ENCODE assay signal across 30 cellular contexts in the genomic region with DNA sequence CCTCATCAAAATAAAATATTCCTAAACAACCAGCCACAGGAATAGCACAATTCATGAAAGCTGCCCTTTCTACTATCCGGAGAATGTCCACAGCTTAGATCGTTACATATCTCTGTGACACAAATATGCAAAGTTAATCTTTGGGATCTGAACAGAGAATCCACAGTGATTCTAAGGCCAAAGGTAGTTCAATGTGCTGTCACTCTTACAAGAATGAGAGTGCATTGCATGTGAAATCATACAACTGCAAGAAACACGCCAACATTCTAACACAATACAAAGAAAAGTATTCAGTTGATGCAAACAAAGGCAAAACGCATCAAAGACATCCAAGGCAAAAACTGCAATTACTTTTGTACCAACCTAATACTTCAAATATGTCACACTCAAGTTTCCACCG.
"Had no signal": no experiment of that assay in that cellular context is flagged by ENCODE, and none has a peak within 500 bp of the region (broad histone marks: within the 10 kb centered on the region; RNA-seq: fewer than 3 reads in every experiment).

No MANE protein-coding gene starts in this region.

- H3K9ac ChIP-seq: neural progenitor cell, parathyroid adenoma had no signal

- H3K27me3 ChIP-seq: neural progenitor cell, ovary, right lobe of liver, sigmoid colon, stomach, thyroid gland, tibial nerve, upper lobe of left lung, vagina had no signal

- H3K4me2 ChIP-seq: neural progenitor cell had no signal

- H3K36me3 ChIP-seq: neural progenitor cell, ovary, right lobe of liver, sigmoid colon, stomach, thoracic aorta, thyroid gland, tibial nerve, upper lobe of left lung, vagina had no signal

- FAIRE-seq: urothelium cell line had no signal

- H3K4me3 ChIP-seq: neural progenitor cell, ovary, psoas muscle, right lobe of liver, sigmoid colon, stomach, thoracic aorta, thyroid gland, tibial nerve, upper lobe of left lung, vagina had no signal

- H3K79me2 ChIP-seq: parathyroid adenoma had no signal

- H3K4me1 ChIP-seq: neural progenitor cell, parathyroid adenoma, psoas muscle, right lobe of liver, sigmoid colon, stomach, thyroid gland, tibial nerve, upper lobe of left lung, vagina had no signal

- ATAC-seq: naive thymus-derived CD8-positive, alpha-beta T cell; natural killer cell treated with Interleukin-12 subunit alpha and Interleukin-12 subunit beta and Interleukin-15 and Interleukin-18, amount 100 ng/mL, for 72 hours; psoas muscle; right cardiac atrium; right lobe of liver; stimulated activated effector memory CD8-positive, alpha-beta T cell treated with anti-CD3 and anti-CD28 coated beads, Interleukin-12 subunit alpha, Interleukin-12 subunit beta, amount 100 ng/mL, for 72 hours; stimulated activated naive B cell treated with anti-CD40 and anti-IgM and Interleukin-4, amounts not matched to agents 10 μg/mL and 1 μg/mL and 100 μg/mL, for 72 hours had no signal

- H3K27ac ChIP-seq: neural progenitor cell, ovary, parathyroid adenoma, psoas muscle, right lobe of liver, sigmoid colon, stomach, thoracic aorta, thyroid gland, tibial nerve, upper lobe of left lung, vagina had no signal

- H3K9me3 Mint-ChIP-seq: neural progenitor cell had no signal

- H2AFZ ChIP-seq: neural progenitor cell, parathyroid adenoma had no signal

- H3K9me3 ChIP-seq: ovary, psoas muscle, right lobe of liver, thoracic aorta, thyroid gland, vagina had no signal

- H3K4me1 Mint-ChIP-seq: naive thymus-derived CD8-positive, alpha-beta T cell; nephron progenitor cell; neural progenitor cell; stimulated activated effector memory CD8-positive, alpha-beta T cell treated with anti-CD3 and anti-CD28 coated beads, Interleukin-12 subunit alpha, Interleukin-12 subunit beta, amount 100 ng/mL, for 72 hours; stimulated activated naive B cell treated with anti-CD40 and anti-IgM and Interleukin-4, amounts not matched to agents 10 μg/mL and 1 μg/mL and 100 μg/mL, for 72 hours had no signal

- H3K36me3 Mint-ChIP-seq: naive B cell; neural progenitor cell; stimulated activated effector memory CD8-positive, alpha-beta T cell treated with anti-CD3 and anti-CD28 coated beads, Interleukin-12 subunit alpha, Interleukin-12 subunit beta, amount 100 ng/mL, for 72 hours had no signal

- DNase-seq: naive B cell; naive thymus-derived CD8-positive, alpha-beta T cell; nephron progenitor cell; occipital lobe; ovary; posterior cingulate gyrus; psoas muscle; right cardiac atrium; right lobe of liver; sigmoid colon; small intestine; stimulated activated CD4-positive, alpha-beta T cell treated with anti-CD3 and anti-CD28 coated beads, Interleukin-15, amount 100 ng/mL, for 24 hours; stimulated activated CD4-positive, alpha-beta T cell treated with anti-CD3 and anti-CD28 coated beads, Interleukin-2, amount 100 ng/mL, for 24 hours; stimulated activated CD4-positive, alpha-beta T cell treated with anti-CD3 and anti-CD28 coated beads, Interleukin-2, amount 100 ng/mL, for 48 hours; stimulated activated CD4-positive, alpha-beta T cell treated with anti-CD3 and anti-CD28 coated beads, Interleukin-4, amount 100 ng/mL, for 24 hours; stimulated activated naive B cell treated with anti-CD40 and anti-IgM and Interleukin-4, amounts not matched to agents 10 μg/mL and 1 μg/mL and 100 μg/mL, for 72 hours; stimulated activated naive CD4-positive, alpha-beta T cell treated with Interleukin-2 at 50 U/mL for 16 hours; stomach; thyroid gland; upper lobe of left lung had no signal

- H3K27ac Mint-ChIP-seq: naive thymus-derived CD8-positive, alpha-beta T cell; natural killer cell treated with Interleukin-12 subunit alpha and Interleukin-12 subunit beta and Interleukin-15 and Interleukin-18, amount 100 ng/mL, for 72 hours; nephron progenitor cell; neural progenitor cell; progenitor cell of endocrine pancreas; stimulated activated effector memory CD8-positive, alpha-beta T cell treated with anti-CD3 and anti-CD28 coated beads, Interleukin-12 subunit alpha, Interleukin-12 subunit beta, amount 100 ng/mL, for 72 hours; stimulated activated naive B cell treated with anti-CD40 and anti-IgM and Interleukin-4, amounts not matched to agents 10 μg/mL and 1 μg/mL and 100 μg/mL, for 72 hours; stimulated activated naive CD8-positive, alpha-beta T cell treated with anti-CD3 and anti-CD28 coated beads, Interleukin-15, Interleukin-2, amounts not matched to agents 100 ng/mL and 50 ng/mL, for 24 hours had no signal

- H3K27me3 Mint-ChIP-seq: naive B cell; progenitor cell of endocrine pancreas; stimulated activated naive B cell treated with anti-CD40 and anti-IgM and Interleukin-4, amounts not matched to agents 10 μg/mL and 1 μg/mL and 100 μg/mL, for 72 hours had no signal

- H3K4me3 Mint-ChIP-seq: naive B cell; naive thymus-derived CD8-positive, alpha-beta T cell; natural killer cell treated with Interleukin-12 subunit alpha and Interleukin-12 subunit beta and Interleukin-15 and Interleukin-18, amount 100 ng/mL, for 72 hours; nephron progenitor cell; neural progenitor cell; stimulated activated effector memory CD8-positive, alpha-beta T cell treated with anti-CD3 and anti-CD28 coated beads, Interleukin-12 subunit alpha, Interleukin-12 subunit beta, amount 100 ng/mL, for 72 hours; stimulated activated naive B cell treated with anti-CD40 and anti-IgM and Interleukin-4, amounts not matched to agents 10 μg/mL and 1 μg/mL and 100 μg/mL, for 72 hours; stimulated activated naive CD8-positive, alpha-beta T cell treated with anti-CD3 and anti-CD28 coated beads, Interleukin-15, Interleukin-2, amounts not matched to agents 100 ng/mL and 50 ng/mL, for 24 hours had no signal
